Comparison of ENCODE assay signal across 1 cellular context in genomic region chr11:68120212-68121066, GRCh38.
TF ChIP-seq lines count a peak whose summit lies in the region.

No MANE protein-coding gene starts in this region.

TF ChIP-seq in GM12878, 131 proteins besides CTCF, POLR2A, EP300 and RAD21 (continued from another document):
- TF ChIP-seq CREM (IDR thresholded peaks at IDR 0.05; ENCODE audit: low read depth) (peak; percentile 27; the same call in 1 of the 2 replicates), EGR1 (IDR thresholded peaks at IDR 0.05; ENCODE audit: borderline replicate concordance in 1 of 2, low read depth in 2 of 2, low read length in 2 of 2) (no peak), CHD1 (IDR thresholded peaks at IDR 0.05; ENCODE audit: low read depth, low read length) (no peak), ESRRA (IDR thresholded peaks at IDR 0.05; ENCODE audit: low read length) (no peak), POU2F2 (IDR thresholded peaks at IDR 0.05; ENCODE audit: borderline replicate concordance, low read depth, low read length) (0 out of 3 replicates have a peak, but pooled peaks have one; percentile 33), RFX5 (IDR thresholded peaks at IDR 0.05; ENCODE audit: low read depth, low read length) (no peak), FOXK2 (IDR thresholded peaks at IDR 0.05) (no peak), PAX5 (IDR thresholded peaks at IDR 0.05; ENCODE audit: borderline replicate concordance, low read depth, low read length) (peak; percentile 49; the same call in 1 of the 2 replicates), SKIL (IDR thresholded peaks at IDR 0.05; ENCODE audit: low read depth, poor library complexity, severe bottlenecking) (peak; percentile 65), IKZF2 (IDR thresholded peaks at IDR 0.05) (0 out of 4 replicates have a peak, but pooled peaks of 1 of the 2 experiments have one; percentile 9)
